ENCODE assay signal across 18 cellular contexts in the genomic region with DNA sequence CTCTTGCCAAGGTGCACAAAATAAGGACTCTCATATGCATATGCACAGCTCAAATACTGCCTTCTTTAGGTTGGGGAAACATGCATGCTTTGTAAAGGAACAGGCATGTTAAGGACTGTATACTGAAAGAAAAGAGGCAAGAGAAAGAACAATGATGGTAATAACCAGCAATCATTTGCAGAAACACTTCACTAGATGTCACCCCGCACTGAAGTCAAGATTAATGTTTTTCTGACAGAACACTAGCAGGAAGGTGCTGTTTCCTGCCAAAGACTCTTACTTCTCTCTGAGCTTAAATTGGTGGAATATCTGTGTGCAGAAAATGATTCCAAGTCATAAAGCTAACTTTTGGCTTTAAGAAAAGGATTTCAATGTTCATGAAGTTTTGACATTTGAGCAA. TPM values are rescaled to one million over a fixed set of nuclear protein-coding genes. Genes with fewer than 3 reads are reported as not detected.
DNase-seq lines count a peak whose midpoint lies in the region; ATAC-seq and TF ChIP-seq lines count a peak whose summit lies in the region.
"Had no signal": no experiment of that assay in that cellular context is flagged by ENCODE, and none has a peak within 500 bp of the region (broad histone marks: within the 10 kb centered on the region; RNA-seq: fewer than 3 reads in every experiment).

No MANE protein-coding gene starts in this region.

- no peak overlapping the region for H3K4me3 ChIP-seq in LNCaP clone FGC (ENCODE audit: low read depth, low read length)
- H3K4me3 ChIP-seq: SJCRH30, tibial artery had no signal

- TF ChIP-seq CTCF in LNCaP clone FGC (IDR thresholded peaks at IDR 0.05; ENCODE audit: control insufficient read depth, extremely low read depth, insufficient read depth) = 0 out of 2 replicates have a peak, but pooled peaks have one; percentile 27

- POLR2A ChIA-PET in HEK293T (lab: Yijun Ruan, JAX) = interaction anchor here (1.8 kb wide), 1 partner anchor 19 kb away, joined by 5 read pairs; the partner anchor contains the start of gene CSRNP3

- H3K9me3 Mint-ChIP-seq in activated T-cell treated with anti-CD3 and anti-CD28 coated beads, Interleukin-2, amount 50 U/mL, for 72 hours = peaks cover 0 to 4% of the 10 kb centered on the region in 2 donors
- H3K9me3 Mint-ChIP-seq: activated T-helper 1 cell treated with anti-CD3 and anti-CD28 coated beads, Interleukin-12 subunit alpha, Interleukin-12 subunit beta, Interleukin-2, Interleukin-4 antibody, amounts not matched to agents 30 ng/mL and 10 ng/mL and 1 ng/mL, durations not matched to agents 14 hours and 24 hours and 36 hours; stimulated activated memory B cell treated with anti-CD40 and anti-IgM and Interleukin-4, amounts not matched to agents 10 μg/mL and 1 μg/mL and 100 μg/mL, for 72 hours; T-helper 2 cell treated with Interferon-gamma antibody and Interleukin-4, amounts not matched to agents 5 μg/mL and 100 μg/mL, for 36 hours had no signal

- no peaks in the 10 kb centered on the region for H3K4me1 Mint-ChIP-seq in activated T-cell treated with anti-CD3 and anti-CD28 coated beads, Interleukin-2, amount 50 U/mL, for 72 hours (ENCODE audit: low read depth)
- H3K4me1 Mint-ChIP-seq: stimulated activated memory B cell treated with anti-CD40 and anti-IgM and Interleukin-4, amounts not matched to agents 10 μg/mL and 1 μg/mL and 100 μg/mL, for 72 hours had no signal

- no peaks in the 10 kb centered on the region for H3K27me3 Mint-ChIP-seq in activated T-cell treated with anti-CD3 and anti-CD28 coated beads, Interleukin-2, amount 50 U/mL, for 72 hours (ENCODE audit: low read depth)

- CTCF ChIA-PET in HEK293T (lab: Yijun Ruan, JAX) = no interaction called here

- no peak overlapping the region for H3K4me3 Mint-ChIP-seq in activated T-cell treated with anti-CD3 and anti-CD28 coated beads, Interleukin-2, amount 50 U/mL, for 72 hours
- H3K4me3 Mint-ChIP-seq: activated T-helper 1 cell treated with anti-CD3 and anti-CD28 coated beads, Interleukin-12 subunit alpha, Interleukin-12 subunit beta, Interleukin-2, Interleukin-4 antibody, amounts not matched to agents 30 ng/mL and 10 ng/mL and 1 ng/mL, durations not matched to agents 14 hours and 24 hours and 36 hours; stimulated activated memory B cell treated with anti-CD40 and anti-IgM and Interleukin-4, amounts not matched to agents 10 μg/mL and 1 μg/mL and 100 μg/mL, for 72 hours; T-helper 2 cell treated with Interferon-gamma antibody and Interleukin-4, amounts not matched to agents 5 μg/mL and 100 μg/mL, for 36 hours had no signal

- no peak overlapping the region for H3K27ac Mint-ChIP-seq in activated T-cell treated with anti-CD3 and anti-CD28 coated beads, Interleukin-2, amount 50 U/mL, for 72 hours
- H3K27ac Mint-ChIP-seq: activated naive CD4-positive, alpha-beta T cell treated with anti-CD3 and anti-CD28 coated beads, Interleukin-2, amount 50 U/mL, for 72 hours; activated T-helper 1 cell treated with anti-CD3 and anti-CD28 coated beads, Interleukin-12 subunit alpha, Interleukin-12 subunit beta, Interleukin-2, Interleukin-4 antibody, amounts not matched to agents 30 ng/mL and 10 ng/mL and 1 ng/mL, durations not matched to agents 14 hours and 24 hours and 36 hours; stimulated activated memory B cell treated with anti-CD40 and anti-IgM and Interleukin-4, amounts not matched to agents 10 μg/mL and 1 μg/mL and 100 μg/mL, for 72 hours; T-helper 2 cell treated with Interferon-gamma antibody and Interleukin-4, amounts not matched to agents 5 μg/mL and 100 μg/mL, for 36 hours had no signal

- H3K36me3 Mint-ChIP-seq in activated T-cell treated with anti-CD3 and anti-CD28 coated beads, Interleukin-2, amount 50 U/mL, for 72 hours (ENCODE audit: insufficient read depth in 2 of 2) = no peaks in the 10 kb centered on the region
- H3K36me3 Mint-ChIP-seq: activated naive CD4-positive, alpha-beta T cell treated with anti-CD3 and anti-CD28 coated beads, Interleukin-2, amount 50 U/mL, for 72 hours; stimulated activated memory B cell treated with anti-CD40 and anti-IgM and Interleukin-4, amounts not matched to agents 10 μg/mL and 1 μg/mL and 100 μg/mL, for 72 hours had no signal

- DNase-seq in DMS153 treated with DMSO at 0.1 percent for 48 hours (lab: John Stamatoyannopoulos, UW; ENCODE audit: unreplicated experiment) (peak; percentile 51), LNCaP clone FGC (ENCODE audit: low read depth) (no peak), OCI-M1 (lab: John Stamatoyannopoulos, UW) (peak; percentile 6), left kidney (ENCODE audit: low read depth, low spot score) (peak; percentile 27), HEK293T (ENCODE audit: extremely low spot score) (no peak)
- DNase-seq in activated CD4-positive, CD25-positive, alpha-beta regulatory T cell (lab: John Stamatoyannopoulos, UW) = no peak
- DNase-seq in activated T-cell treated with anti-CD3 and anti-CD28 coated beads, Interleukin-2, amount 50 U/mL, for 72 hours = no peak
- DNase-seq: mammary epithelial cell, NCI-H1694, NCI-H524 treated with DMSO at 0.1 percent for 48 hours, SJCRH30, tibial artery had no signal

- ATAC-seq in activated T-cell treated with anti-CD3 and anti-CD28 coated beads, Interleukin-2, amount 50 U/mL, for 72 hours (replicated peaks in 1 of 2) = no peak
- ATAC-seq: activated naive CD4-positive, alpha-beta T cell treated with anti-CD3 and anti-CD28 coated beads, Interleukin-2, amount 50 U/mL, for 72 hours; sciatic nerve; stimulated activated memory B cell treated with anti-CD40 and anti-IgM and Interleukin-4, amounts not matched to agents 10 μg/mL and 1 μg/mL and 100 μg/mL, for 72 hours had no signal

TF ChIP-seq in HEK293T, 16 proteins besides CTCF, POLR2A, EP300 and RAD21:
- TF ChIP-seq LEF1 (IDR thresholded peaks at IDR 0.05; ENCODE audit: borderline replicate concordance) = no peak
- no peak for TF ChIP-seq HDGF (IDR thresholded peaks at IDR 0.05; ENCODE audit: borderline replicate concordance)
- no peak for TF ChIP-seq ZNF384 (IDR thresholded peaks at IDR 0.05)
- TF ChIP-seq FOXM1 (IDR thresholded peaks at IDR 0.05; ENCODE audit: borderline replicate concordance) = no peak
- no peak for TF ChIP-seq SUZ12 (IDR thresholded peaks at IDR 0.05)
- no peak for TF ChIP-seq TARDBP (IDR thresholded peaks at IDR 0.05)
- TF ChIP-seq PKNOX1 (IDR thresholded peaks at IDR 0.05) = no peak
- TF ChIP-seq ARNT (IDR thresholded peaks at IDR 0.05) = no peak
- TF ChIP-seq ELF4 (IDR thresholded peaks at IDR 0.05) = no peak
- TF ChIP-seq L3MBTL2 (conservative IDR thresholded peaks at IDR 0.05) = no peak
- TF ChIP-seq NFRKB (IDR thresholded peaks at IDR 0.05) = no peak
- TF ChIP-seq CTBP1 (IDR thresholded peaks at IDR 0.05; ENCODE audit: borderline replicate concordance) = no peak
- no peak for TF ChIP-seq FOXA1 (IDR thresholded peaks at IDR 0.05)
- no peak for TF ChIP-seq SP1 (IDR thresholded peaks at IDR 0.05)

RNA-seq across cellular contexts. Expression of gene CSRNP3, which starts 19.4 kb away (rescaled TPM):
- not detected for total RNA-seq in activated T-cell treated with anti-CD3 and anti-CD28 coated beads, Interleukin-2, amount 50 U/mL, for 72 hours
- total RNA-seq: activated CD8-positive, alpha-beta memory T cell treated with anti-CD3 and anti-CD28 coated beads for 36 hours; activated naive CD4-positive, alpha-beta T cell treated with anti-CD3 and anti-CD28 coated beads, Interleukin-2, amount 50 U/mL, for 72 hours; activated T-helper 1 cell treated with anti-CD3 and anti-CD28 coated beads, Interleukin-12 subunit alpha, Interleukin-12 subunit beta, Interleukin-2, Interleukin-4 antibody, amounts not matched to agents 30 ng/mL and 10 ng/mL and 1 ng/mL, durations not matched to agents 14 hours and 24 hours and 36 hours had no signal

Comparison
In these comparisons a context has a peak if more than half of its experiments do, and no peak if none do; other contexts are left out.
1. DNase-seq: peak in DMS153 treated with DMSO at 0.1 percent for 48 hours (single experiment), OCI-M1 (single experiment) and left kidney (single experiment); none in LNCaP clone FGC (single experiment), activated CD4-positive, CD25-positive, alpha-beta regulatory T cell (0 of 4), HEK293T (single experiment) and activated T-cell treated with anti-CD3 and anti-CD28 coated beads, Interleukin-2, amount 50 U/mL, for 72 hours (0 of 2).